In the genomic region with DNA sequence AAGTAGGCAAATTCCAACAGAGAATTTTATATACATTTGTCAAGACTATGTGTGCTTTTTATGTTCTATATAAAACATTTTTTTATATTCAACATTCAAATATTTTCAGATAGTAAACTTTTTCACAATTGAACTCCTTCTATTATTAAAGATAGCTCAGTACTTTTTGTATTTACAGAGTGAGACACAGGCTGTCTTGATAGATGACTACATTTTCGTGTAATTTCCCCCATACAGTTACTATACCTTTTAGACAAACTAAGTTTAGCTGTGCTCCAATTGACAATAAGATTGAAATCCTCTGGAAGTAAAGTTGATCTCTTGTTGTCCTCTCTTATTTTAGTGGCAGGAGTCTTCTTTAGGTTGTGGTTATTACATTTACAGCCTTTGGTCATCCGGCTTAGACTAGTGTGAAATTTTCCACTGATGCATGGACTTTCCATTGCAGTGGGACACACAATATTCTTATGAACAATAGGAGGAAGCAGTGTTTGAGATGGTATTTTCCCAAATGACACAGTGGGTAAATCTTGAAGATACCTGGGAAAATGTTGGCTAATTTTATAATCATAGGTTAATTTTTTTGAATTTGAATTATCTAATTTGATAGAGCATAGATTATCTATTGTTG, we compare ENCODE assay signal across 26 cellular contexts. TPM values are rescaled to one million over a fixed set of nuclear protein-coding genes. Genes with fewer than 3 reads are reported as not detected.
DNase-seq lines count a peak whose midpoint lies in the region; ATAC-seq, FAIRE-seq and TF ChIP-seq lines count a peak whose summit lies in the region.
"Had no signal": no experiment of that assay in that cellular context is flagged by ENCODE, and none has a peak within 500 bp of the region (broad histone marks: within the 10 kb centered on the region; RNA-seq: fewer than 3 reads in every experiment).

No MANE protein-coding gene starts in this region.

- no peak for TF ChIP-seq EP300 in GM12878 (IDR thresholded peaks at IDR 0.05; ENCODE audit: borderline replicate concordance in 1 of 2, control insufficient read depth in 1 of 2, low read depth in 2 of 2, low read length in 2 of 2)

- DNase-seq in HFFc6 (no peak), GM12878 (ENCODE audit: low read depth, low spot score) (no peak), iris pigment epithelial cell (ENCODE audit: low read depth) (peak; percentile 32), smooth muscle cell (lab: John Stamatoyannopoulos, UW; ENCODE audit: unreplicated experiment) (no peak), H4 (ENCODE audit: low spot score) (no peak), MV-4-11 (lab: John Stamatoyannopoulos, UW) (no peak)
- DNase-seq: C1 segment of cervical spinal cord; Caco-2; CD8-positive, alpha-beta T cell; GOT3; NCI-H1105 treated with DMSO at 0.1 percent for 48 hours; NCI-H146; NCI-H1930; NCI-H2107; NCI-H524; NCI-H774; PC-9 had no signal

- no peaks in the 10 kb centered on the region; the same call in 1 of the 2 replicates for H3K27me3 Mint-ChIP-seq in HFFc6 (ENCODE audit: insufficient read depth)

- no peak overlapping the region for H3K4me2 ChIP-seq in GM12878 (ENCODE audit: control insufficient read depth, insufficient read depth)
- H3K4me2 ChIP-seq in smooth muscle cell, result peak overlapping the region; percentile 65
- H3K4me2 ChIP-seq: PC-9 had no signal

- 2% methylated on average over 2 of the region's 2 CpGs for WGBS in GM12878 (ENCODE audit: insufficient coverage, insufficient replicate concordance, low lambda C conversion rate, missing lambda C conversion rate)
- 74% methylated on average over 2 of the region's 2 CpGs for WGBS in smooth muscle cell (ENCODE audit: low lambda C conversion rate)

- H2AFZ ChIP-seq in GM12878 (ENCODE audit: control insufficient read depth, low read depth, low read length) (no peak overlapping the region), smooth muscle cell (ENCODE audit: low read depth) (peak overlapping the region; percentile 9)
- H2AFZ ChIP-seq: PC-9 had no signal

- in situ Hi-C loops in GM12878 (cut with MboI), result no loop called here

- H3K79me2 ChIP-seq in GM12878 (ENCODE audit: control insufficient read depth, insufficient read depth, low read length) (no peaks in the 10 kb centered on the region), smooth muscle cell (ENCODE audit: low read depth) (no peaks in the 10 kb centered on the region)

- TF ChIP-seq RAD21 in GM12878 (IDR thresholded peaks at IDR 0.05; ENCODE audit: insufficient read depth, low read depth, low read length), result no peak

- H3K4me1 ChIP-seq in GM12878 (ENCODE audit: control insufficient read depth, insufficient read depth, low read length), result no peaks in the 10 kb centered on the region
- H3K4me1 ChIP-seq in smooth muscle cell (ENCODE audit: low read depth), result peaks cover 10% of the 10 kb centered on the region
- H3K4me1 ChIP-seq: Caco-2, SJSA1 had no signal

- TF ChIP-seq POLR2A in GM12878 (IDR thresholded peaks at IDR 0.05; ENCODE audit: low read depth, low read length), result no peak

- peaks cover 51% of the 10 kb centered on the region for H3K4me1 Mint-ChIP-seq in HFFc6 (ENCODE audit: low read depth)

- BruUV-seq in GM12878 (replicated peaks; lab: Mats Ljungman, UMichigan), result no TSS peak

- H3K9me3 ChIP-seq in GM12878 (replicated peaks; ENCODE audit: control insufficient read depth, insufficient read depth, low read length), result no peaks in the 10 kb centered on the region
- H3K9me3 ChIP-seq in smooth muscle cell (replicated peaks; ENCODE audit: low read depth), result no peaks in the 10 kb centered on the region
- H3K9me3 ChIP-seq: Caco-2, SJSA1 had no signal

- RAD21 ChIA-PET in GM12878 (lab: Charles Lee; ENCODE audit: unreplicated experiment), result interaction anchor here (1.0 kb wide), 1 partner anchor 56 kb away, joined by 3 read pairs; no protein-coding TSS in a partner anchor

- H3K9ac ChIP-seq in GM12878 (ENCODE audit: control insufficient read depth, insufficient read depth, low read length) (no peak overlapping the region), smooth muscle cell (ENCODE audit: low read depth) (no peak overlapping the region)

- H3F3A ChIP-seq in smooth muscle cell (ENCODE audit: low read depth), result no peaks in the 10 kb centered on the region

- no peak overlapping the region for H3K4me3 ChIP-seq in GM12878
- H3K4me3 ChIP-seq in smooth muscle cell, result no peak overlapping the region
- H3K4me3 ChIP-seq: K562, PC-9, SJSA1 had no signal

- H3K36me3 Mint-ChIP-seq in HFFc6 (ENCODE audit: low read depth), result peaks cover 10% of the 10 kb centered on the region; the same call in 1 of the 2 replicates
- H3K36me3 Mint-ChIP-seq: CD8-positive, alpha-beta T cell had no signal

- H4K20me1 ChIP-seq in GM12878 (ENCODE audit: control insufficient read depth, insufficient read depth), result no peaks in the 10 kb centered on the region
- no peaks in the 10 kb centered on the region for H4K20me1 ChIP-seq in smooth muscle cell (ENCODE audit: low read depth)

- intact Hi-C loops in GM12878 (cut with micrococcal nuclease; ENCODE audit: unreplicated experiment), result no loop called here

- peak overlapping the region; percentile 87 for H3K27ac Mint-ChIP-seq in HFFc6
- H3K27ac Mint-ChIP-seq: CD8-positive, alpha-beta T cell had no signal

- H3K27me3 ChIP-seq in GM12878 (replicated peaks in 1 of 2; ENCODE audit: control insufficient read depth in 2 of 2, insufficient read depth in 2 of 2, low read length in 1 of 2), result no peaks in the 10 kb centered on the region
- no peaks in the 10 kb centered on the region for H3K27me3 ChIP-seq in smooth muscle cell (ENCODE audit: low read depth)
- H3K27me3 ChIP-seq: SJSA1 had no signal

- POLR2A ChIA-PET in GM12878 (lab: Charles Lee), result no interaction called here

- no peaks in the 10 kb centered on the region for H3K9me3 Mint-ChIP-seq in HFFc6
- H3K9me3 Mint-ChIP-seq: CD8-positive, alpha-beta T cell had no signal

- FAIRE-seq in GM12878 (lab: Jason Lieb, UNC), result no peak
- FAIRE-seq: HepG2, K562 had no signal

- SMC1A ChIA-PET in GM12878 (lab: Charles Lee; ENCODE audit: uncharacterized antibody, unreplicated experiment), result no interaction called here

- ATAC-seq in GM12878 (peak; percentile 40), HG02610 (IDR thresholded peaks at IDR 0.05; ENCODE audit: unreplicated experiment) (no peak)
- ATAC-seq: CD8-positive, alpha-beta T cell; HepG2; K562; Right ventricle myocardium inferior had no signal

- TF ChIP-seq CTCF in HFFc6 (IDR thresholded peaks at IDR 0.05) (no peak), GM12878 (IDR thresholded peaks at IDR 0.05 in 2 of 3, conservative IDR thresholded peaks at IDR 0.05 in 1 of 3; ENCODE audit: control insufficient read depth in 2 of 3, extremely low read depth in 1 of 3, insufficient read depth in 1 of 3, low read depth in 3 of 3, low read length in 3 of 3) (no peak), smooth muscle cell (IDR thresholded peaks at IDR 0.05; ENCODE audit: borderline replicate concordance, insufficient read depth, poor library complexity, severe bottlenecking) (no peak)

- peak overlapping the region; percentile 59 for H3K4me3 Mint-ChIP-seq in HFFc6
- H3K4me3 Mint-ChIP-seq: CD8-positive, alpha-beta T cell had no signal

- H3K36me3 ChIP-seq in GM12878 (ENCODE audit: control insufficient read depth in 2 of 2, insufficient read depth in 2 of 2, low read length in 1 of 2), result no peaks in the 10 kb centered on the region
- no peaks in the 10 kb centered on the region for H3K36me3 ChIP-seq in smooth muscle cell (ENCODE audit: low read depth)
- H3K36me3 ChIP-seq: SJSA1 had no signal

- no peak overlapping the region for H3K27ac ChIP-seq in GM12878 (ENCODE audit: control insufficient read depth, insufficient read depth)
- H3K27ac ChIP-seq in smooth muscle cell (ENCODE audit: low read depth), result peak overlapping the region; percentile 44
- H3K27ac ChIP-seq: PC-9, SJSA1 had no signal

- CTCF ChIA-PET in GM12878 (lab: Yijun Ruan, JAX), result interaction anchor here (1.1 to 1.3 kb wide), 2 partner anchors 11 to 58 kb away, joined by 3 read pairs; no protein-coding TSS in a partner anchor

TF ChIP-seq in GM12878, 131 proteins besides CTCF, POLR2A, EP300 and RAD21 (continues in another document):
- TF ChIP-seq, protein P1, sequence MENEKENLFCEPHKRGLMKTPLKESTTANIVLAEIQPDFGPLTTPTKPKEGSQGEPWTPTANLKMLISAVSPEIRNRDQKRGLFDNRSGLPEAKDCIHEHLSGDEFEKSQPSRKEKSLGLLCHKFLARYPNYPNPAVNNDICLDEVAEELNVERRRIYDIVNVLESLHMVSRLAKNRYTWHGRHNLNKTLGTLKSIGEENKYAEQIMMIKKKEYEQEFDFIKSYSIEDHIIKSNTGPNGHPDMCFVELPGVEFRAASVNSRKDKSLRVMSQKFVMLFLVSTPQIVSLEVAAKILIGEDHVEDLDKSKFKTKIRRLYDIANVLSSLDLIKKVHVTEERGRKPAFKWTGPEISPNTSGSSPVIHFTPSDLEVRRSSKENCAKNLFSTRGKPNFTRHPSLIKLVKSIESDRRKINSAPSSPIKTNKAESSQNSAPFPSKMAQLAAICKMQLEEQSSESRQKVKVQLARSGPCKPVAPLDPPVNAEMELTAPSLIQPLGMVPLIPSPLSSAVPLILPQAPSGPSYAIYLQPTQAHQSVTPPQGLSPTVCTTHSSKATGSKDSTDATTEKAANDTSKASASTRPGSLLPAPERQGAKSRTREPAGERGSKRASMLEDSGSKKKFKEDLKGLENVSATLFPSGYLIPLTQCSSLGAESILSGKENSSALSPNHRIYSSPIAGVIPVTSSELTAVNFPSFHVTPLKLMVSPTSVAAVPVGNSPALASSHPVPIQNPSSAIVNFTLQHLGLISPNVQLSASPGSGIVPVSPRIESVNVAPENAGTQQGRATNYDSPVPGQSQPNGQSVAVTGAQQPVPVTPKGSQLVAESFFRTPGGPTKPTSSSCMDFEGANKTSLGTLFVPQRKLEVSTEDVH (IDR thresholded peaks at IDR 0.05; ENCODE audit: low read depth, partially characterized antibody), result no peak

RNA-seq across cellular contexts. Expression of gene ZSWIM2, which starts 21.0 kb away (rescaled TPM):
- total RNA-seq in HFFc6 (2021; fragmentation: NEBNext Ultra II Directional; extraction: Animal tissue kit (Norgen Biotek cat#: 25700)), result under 1 TPM in 1 of 6 experiments, not detected in 5; 0.10 TPM
- not detected in 2 replicates for total RNA-seq in GM12878 (2013; cell fraction: nucleolus; rRNA removed)
- total RNA-seq in GM12878 (2014; rRNA removed) (not detected in 2 replicates), GM12878 (2014; rRNA removed; fragmentation: Illumina TruSeq; extraction: Trizol) (not detected in 2 replicates), GM12878 (2021) (not detected in 2 replicates), smooth muscle cell (not detected in 2 replicates)
- not detected for polyA plus RNA-seq in GM12878 (2011; ENCODE audit: low read depth)
- polyA plus RNA-seq in GM12878 (2011; rRNA removed) (not detected in 2 replicates), GM12878 (2014; fragmentation: Illumina TruSeq; extraction: Trizol) (not detected in 2 replicates), GM12878 (2014; fragmentation: Nextera tagmentation; extraction: Ambion mirVana) (not detected), GM12878 (2014; rRNA removed) (not detected in 2 replicates), GM12878 (2016; fragmentation: Nextera tagmentation; extraction: Ambion mirVana) (not detected), smooth muscle cell (not detected in 2 replicates)
- polyA plus RNA-seq in GM12878 (2011; cell fraction: cytosol; rRNA removed), result not detected in 2 replicates
- polyA plus RNA-seq in GM12878 (2011; cell fraction: nucleus; rRNA removed), result not detected in 2 replicates
- not detected in 2 replicates for polyA plus RNA-seq in GM12878 (2012)
- polyA minus RNA-seq in GM12878 (2011; rRNA and poly(A)+ RNA removed), result not detected in 2 replicates
- polyA minus RNA-seq in GM12878 (2011; cell fraction: cytosol; rRNA and poly(A)+ RNA removed), result not detected in 2 replicates
- not detected in 2 replicates for polyA minus RNA-seq in GM12878 (2011; cell fraction: nucleus; rRNA and poly(A)+ RNA removed)
- not detected in 2 replicates for total RNA-seq in H4 (2014; rRNA removed; shearing (Covaris generic))
- total RNA-seq: A673; Caco-2; CD8-positive, alpha-beta T cell; HepG2; HT1080; K562; MCF 10A; PC-9; Right ventricle myocardium inferior; RPMI7951; SJSA1 had no signal
- polyA plus RNA-seq: HepG2, K562 had no signal
